27 cellular contexts compared by ENCODE assay signal in the genomic region with DNA sequence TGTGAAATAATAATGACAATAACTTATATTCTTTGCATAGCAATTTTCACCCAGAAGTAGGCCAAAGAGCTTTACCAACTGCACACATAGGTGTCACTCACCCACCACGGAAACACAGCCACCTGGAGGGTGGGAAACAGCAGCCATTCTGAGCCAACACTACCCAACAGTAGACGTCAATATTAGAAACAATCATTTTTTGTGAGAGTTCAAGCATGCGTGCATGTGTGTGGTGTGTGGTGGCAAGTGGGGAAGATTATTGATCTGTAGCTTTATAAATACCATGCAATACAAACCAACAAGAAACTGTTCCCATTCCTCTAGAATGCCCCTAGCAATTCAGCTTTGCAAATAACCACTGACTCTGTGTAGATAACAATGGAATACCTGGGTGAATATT. TPM values are rescaled to one million over a fixed set of nuclear protein-coding genes. Genes with fewer than 3 reads are reported as not detected.
"Had no signal": no experiment of that assay in that cellular context is flagged by ENCODE, and none has a peak within 500 bp of the region (broad histone marks: within the 10 kb centered on the region; RNA-seq: fewer than 3 reads in every experiment).

No MANE protein-coding gene starts in this region.

- ATAC-seq: activated CD8-positive, alpha-beta T cell treated with anti-CD3 and anti-CD28 coated beads for 36 hours; activated naive CD4-positive, alpha-beta T cell treated with anti-CD3 and anti-CD28 coated beads, Interleukin-2, amount 50 U/mL, for 72 hours; naive thymus-derived CD4-positive, alpha-beta T cell; pancreas; psoas muscle; WTC11 had no signal

- FAIRE-seq: astrocyte, pancreas had no signal

- H3K4me3 ChIP-seq: adrenal gland, esophagus squamous epithelium, pancreas, psoas muscle, right atrium auricular region, thoracic aorta, uterus had no signal

- H3K9me3 ChIP-seq: adrenal gland, esophagus squamous epithelium, pancreas, psoas muscle, right atrium auricular region, thoracic aorta, uterus had no signal

- H3K36me3 ChIP-seq: adrenal gland, brain microvascular endothelial cell, esophagus squamous epithelium, pancreas, right atrium auricular region, thoracic aorta, uterus had no signal

- H3K27ac ChIP-seq: adrenal gland, brain microvascular endothelial cell, esophagus squamous epithelium, pancreas, psoas muscle, thoracic aorta, uterus had no signal

- H3K27me3 ChIP-seq: adrenal gland, brain microvascular endothelial cell, esophagus squamous epithelium, pancreas, right atrium auricular region, uterus had no signal

- H3K4me1 ChIP-seq: esophagus squamous epithelium, psoas muscle, uterus had no signal

- DNase-seq: activated CD4-positive, alpha-beta T cell treated with anti-CD3 and anti-CD28 coated beads for 1 hour; activated CD4-positive, alpha-beta T cell treated with anti-CD3 and anti-CD28 coated beads, Interleukin-2, amount 50 U/mL, for 1 hour; activated CD8-positive, alpha-beta T cell treated with anti-CD3 and anti-CD28 coated beads for 36 hours; activated naive CD4-positive, alpha-beta T cell; activated T-cell treated with anti-CD3 and anti-CD28 coated beads, Interleukin-2, amount 50 U/mL, for 48 hours; adrenal gland; brain microvascular endothelial cell; central memory CD4-positive, alpha-beta T cell; effector CD4-positive, alpha-beta T cell; esophagus squamous epithelium; foreskin melanocyte; mammary epithelial cell; midbrain; naive thymus-derived CD4-positive, alpha-beta T cell; nucleus accumbens; pancreas; psoas muscle; stimulated activated naive CD4-positive, alpha-beta T cell; T-helper 2 cell; trophoblast cell; uterus had no signal

RNA-seq across cellular contexts. Expression of a gene that starts 19.1 kb away (rescaled TPM):
- total RNA-seq: activated T-helper 2 cell treated with anti-CD3 and anti-CD28 coated beads, Interferon-gamma antibody, Interleukin-2, Interleukin-4, amounts not matched to agents 10 μg/mL and 5 μg/mL and 100 μg/mL, durations not matched to agents 14 hours and 24 hours and 36 hours; naive thymus-derived CD4-positive, alpha-beta T cell had no signal
- polyA plus RNA-seq: naive thymus-derived CD4-positive, alpha-beta T cell had no signal
